ENCODE assay signal across 24 cellular contexts in genomic region chr21:27704567-27705166, GRCh38.
DNase-seq lines count a peak whose midpoint lies in the region; ATAC-seq, FAIRE-seq and TF ChIP-seq lines count a peak whose summit lies in the region.
"Had no signal": no experiment of that assay in that cellular context is flagged by ENCODE, and none has a peak within 500 bp of the region (broad histone marks: within the 10 kb centered on the region; RNA-seq: fewer than 3 reads in every experiment).

No MANE protein-coding gene starts in this region.

- H4K8ac ChIP-seq in IMR-90 (ENCODE audit: low read depth in 2 of 2, low read length in 2 of 2): no peak overlapping the region; a peak in 1 of 4 replicates

- no peak overlapping the region for H3K4me2 ChIP-seq in IMR-90 (ENCODE audit: low read depth, low read length)
- H3K4me2 ChIP-seq in MM.1S (ENCODE audit: low read depth, low read length): no peak overlapping the region
- H3K4me2 ChIP-seq: PC-9 had no signal

- H3K56ac ChIP-seq in IMR-90 (ENCODE audit: extremely low read depth, insufficient read depth, low read length): no peak overlapping the region

- POLR2A ChIA-PET in IMR-90 (lab: Charles Lee; ENCODE audit: unreplicated experiment): no interaction called here

- H3K4me3 ChIP-seq in IMR-90 (ENCODE audit: insufficient read depth, low read depth, low read length) (no peak overlapping the region), kidney (ENCODE audit: low read length in 2 of 2) (no peak overlapping the region), suprapubic skin (no peak overlapping the region), MM.1S (ENCODE audit: low read length) (no peak overlapping the region)
- H3K4me3 ChIP-seq: K562, MG63, PC-9 had no signal

- no peaks in the 10 kb centered on the region for H3K79me1 ChIP-seq in IMR-90 (ENCODE audit: low read depth in 1 of 2, low read length in 2 of 2)

- no peaks in the 10 kb centered on the region for H3K27me3 Mint-ChIP-seq in nephron (ENCODE audit: low read depth)

- no peaks in the 10 kb centered on the region for H3F3A ChIP-seq in MM.1S (ENCODE audit: insufficient read depth, low read length)

- no peaks in the 10 kb centered on the region for H3K4me1 ChIP-seq in IMR-90 (ENCODE audit: control insufficient read depth, insufficient read depth, low read length)
- H3K4me1 ChIP-seq in kidney (ENCODE audit: control insufficient read depth in 1 of 2, insufficient read depth in 1 of 2, low read depth in 1 of 2, low read length in 2 of 2): no peaks in the 10 kb centered on the region
- H3K4me1 ChIP-seq in suprapubic skin: no peaks in the 10 kb centered on the region
- H3K4me1 ChIP-seq in MM.1S (ENCODE audit: low read length): no peaks in the 10 kb centered on the region

- no peak overlapping the region for H3K23ac ChIP-seq in IMR-90 (ENCODE audit: low read depth, low read length)

- CTCF ChIA-PET in IMR-90 (lab: Yijun Ruan, JAX): interaction anchor here (2.0 kb wide), 1 partner anchor 1040 kb away, joined by 11 read pairs; no protein-coding TSS in a partner anchor

- H3K9me1 ChIP-seq in IMR-90 (ENCODE audit: insufficient read depth, low read length): no peaks in the 10 kb centered on the region

- H2BK5ac ChIP-seq in IMR-90 (ENCODE audit: low read depth, low read length, poor library complexity, severe bottlenecking): no peak overlapping the region

- no peak overlapping the region for H3K9ac ChIP-seq in IMR-90 (ENCODE audit: low read depth, low read length)
- no peak overlapping the region for H3K9ac ChIP-seq in kidney (ENCODE audit: low read length in 2 of 2)
- H3K9ac ChIP-seq in MM.1S (ENCODE audit: low read length): no peak overlapping the region

- TF ChIP-seq POLR2A in IMR-90 (IDR thresholded peaks at IDR 0.05; ENCODE audit: low read depth, low read length) (no peak), suprapubic skin (IDR thresholded peaks at IDR 0.05) (no peak)

- H3K9me3 ChIP-seq in IMR-90 (ENCODE audit: control insufficient read depth, insufficient read depth, low read length) (peaks cover 2% of the 10 kb centered on the region; the same call in 1 of the 2 replicates), kidney (ENCODE audit: control insufficient read depth in 1 of 2, low read length in 2 of 2) (no peaks in the 10 kb centered on the region), suprapubic skin (no peaks in the 10 kb centered on the region), MM.1S (replicated peaks; ENCODE audit: insufficient read depth, low read length) (no peaks in the 10 kb centered on the region)

- no peaks in the 10 kb centered on the region for H3K27me3 ChIP-seq in IMR-90 (ENCODE audit: control insufficient read depth, insufficient read depth, low read length)
- H3K27me3 ChIP-seq in suprapubic skin: no peaks in the 10 kb centered on the region
- H3K27me3 ChIP-seq in MM.1S (replicated peaks; ENCODE audit: insufficient read depth, low read length): no peaks in the 10 kb centered on the region
- H3K27me3 ChIP-seq: MG63 had no signal

- no peak for TF ChIP-seq EP300 in suprapubic skin (IDR thresholded peaks at IDR 0.05)

- H3K36me3 Mint-ChIP-seq in nephron (ENCODE audit: low read depth): no peaks in the 10 kb centered on the region
- H3K36me3 Mint-ChIP-seq: CD8-positive, alpha-beta T cell had no signal

- H3K9me3 Mint-ChIP-seq in nephron: peaks cover 21% of the 10 kb centered on the region

- H3K4me3 Mint-ChIP-seq in nephron: no peak overlapping the region
- H3K4me3 Mint-ChIP-seq: CD8-positive, alpha-beta T cell had no signal

- in situ Hi-C loops in IMR-90 (cut with MboI; ENCODE audit: low sequenced_read_pairs): loop anchor here (5.0 to 25.0 kb wide), 6 partner anchors 348 to 1233 kb away; no protein-coding TSS in a partner anchor
- in situ Hi-C loops in GM13976 (cut with MboI; ENCODE audit: low sequenced_read_pairs, unreplicated experiment): loop anchor here (25.0 kb wide), 1 partner anchor 867 kb away; the partner anchor contains the start of gene ADAMTS1

- no peak overlapping the region; the same call in 1 of the 2 replicates for H4K5ac ChIP-seq in IMR-90 (ENCODE audit: low read depth, low read length)

- no peak for ATAC-seq in IMR-90 (ENCODE audit: low read depth)
- ATAC-seq: CD8-positive, alpha-beta T cell; HCT116; K562 had no signal

- H3K79me2 ChIP-seq in MM.1S (ENCODE audit: low read length): no peaks in the 10 kb centered on the region

- H3K27ac ChIP-seq in IMR-90 (ENCODE audit: insufficient read depth, low read length): no peak overlapping the region; the same call in 1 of the 2 replicates
- no peak overlapping the region for H3K27ac ChIP-seq in kidney (ENCODE audit: low read depth in 2 of 2, low read length in 2 of 2)
- peak overlapping the region; percentile 3 for H3K27ac ChIP-seq in suprapubic skin
- H3K27ac ChIP-seq in MM.1S (ENCODE audit: low read length): no peak overlapping the region
- H3K27ac ChIP-seq: PC-9 had no signal

- DNase-seq in IMR-90 (no peak), kidney (peak; percentile 29), suprapubic skin (ENCODE audit: low spot score in 2 of 2) (no peak), GM13976 (ENCODE audit: low spot score) (no peak), pons (ENCODE audit: low spot score) (no peak), MM.1S (no peak)
- no peak for DNase-seq in stimulated activated CD8-positive, alpha-beta memory T cell treated with anti-CD3 and anti-CD28 coated beads, Interleukin-4, amount 100 ng/mL, for 48 hours
- DNase-seq: AML-193; C1 segment of cervical spinal cord; CD8-positive, alpha-beta T cell; MG63; NCI-H1048; NCI-H1436 treated with DMSO at 0.1 percent for 48 hours; NCI-H1930; NCI-H2227 treated with DMSO at 0.1 percent for 48 hours; NCI-H510A; PC-9; RPMI8226; SHP77 had no signal

- no TSS peak for BruUV-seq in IMR-90 (replicated peaks; lab: Mats Ljungman, UMichigan)

- H2BK15ac ChIP-seq in IMR-90 (ENCODE audit: low read depth, low read length): 0 out of 3 replicates have a peak overlapping the region, but pooled peaks have one; percentile 74

- no CpG with 5 or more reads among the region's 8 CpGs for WGBS in IMR-90 (ENCODE audit: extremely low coverage in 2 of 2, insufficient read length in 1 of 2), 2 experiments
- 79% methylated on average over 8 of the region's 8 CpGs for WGBS in suprapubic skin

- no peak for TF ChIP-seq RAD21 in IMR-90 (IDR thresholded peaks at IDR 0.05; ENCODE audit: low read length)

- H2AK9ac ChIP-seq in IMR-90 (replicated peaks; ENCODE audit: low read depth, low read length, poor library complexity): no peak overlapping the region

- no peak overlapping the region; the same call in 1 of the 2 replicates for H3K18ac ChIP-seq in IMR-90 (ENCODE audit: low read depth, low read length)

- H2AK5ac ChIP-seq in IMR-90 (ENCODE audit: low read depth, low read length): no peak overlapping the region

- dilution Hi-C loops in IMR-90 (cut with HindIII; ENCODE audit: low sequenced_read_pairs, unreplicated experiment): no loop called here

- no peaks in the 10 kb centered on the region for H3K9me2 ChIP-seq in MM.1S (replicated peaks; ENCODE audit: insufficient read depth, low read length)

- peak overlapping the region; percentile 9; the same call in 1 of the 2 replicates for H4K91ac ChIP-seq in IMR-90 (ENCODE audit: insufficient read depth, low read depth, low read length)

- H4K20me1 ChIP-seq in IMR-90 (ENCODE audit: insufficient read depth, low read length): no peaks in the 10 kb centered on the region
- H4K20me1 ChIP-seq in MM.1S (ENCODE audit: insufficient read depth, low read length): no peaks in the 10 kb centered on the region

- TF ChIP-seq CTCF in IMR-90 (conservative IDR thresholded peaks at IDR 0.05; ENCODE audit: low read depth, low read length): no peak
- TF ChIP-seq CTCF in kidney (IDR thresholded peaks at IDR 0.05; ENCODE audit: borderline replicate concordance, extremely low read depth, insufficient read depth): no peak
- TF ChIP-seq CTCF in nephron (IDR thresholded peaks at IDR 0.05; ENCODE audit: unreplicated experiment in 3 of 3): no peak
- no peak for TF ChIP-seq CTCF in suprapubic skin (IDR thresholded peaks at IDR 0.05)
- TF ChIP-seq CTCF in GM13976 (IDR thresholded peaks at IDR 0.05; ENCODE audit: borderline replicate concordance, control extremely low read depth, extremely low read depth, insufficient read depth, missing control alignments): no peak
- TF ChIP-seq CTCF in MM.1S (IDR thresholded peaks at IDR 0.05; ENCODE audit: low read length): no peak

- H2AFZ ChIP-seq in IMR-90 (replicated peaks; ENCODE audit: low read length, poor library complexity) (no peak overlapping the region), MM.1S (ENCODE audit: low read length) (no peak overlapping the region)
- H2AFZ ChIP-seq: PC-9 had no signal

- no peak overlapping the region for H3K14ac ChIP-seq in IMR-90 (replicated peaks; ENCODE audit: low read depth, low read length)

- H3K36me3 ChIP-seq in IMR-90 (ENCODE audit: control insufficient read depth, insufficient read depth, low read length) (no peaks in the 10 kb centered on the region), kidney (ENCODE audit: control insufficient read depth in 1 of 2, insufficient read depth in 2 of 2, low read length in 2 of 2) (no peaks in the 10 kb centered on the region), suprapubic skin (no peaks in the 10 kb centered on the region), MM.1S (replicated peaks; ENCODE audit: insufficient read depth, low read length) (no peaks in the 10 kb centered on the region)
- H3K36me3 ChIP-seq: MG63 had no signal

- intact Hi-C loops in IMR-90 (cut with micrococcal nuclease) (loop anchor here (5.0 to 10.0 kb wide), 2 partner anchors 197 to 820 kb away; no protein-coding TSS in a partner anchor), kidney (cut with DNase I) (loop anchor here (5.0 kb wide), 1 partner anchor 852 kb away; no protein-coding TSS in a partner anchor)

- H3K27ac Mint-ChIP-seq in nephron: peak overlapping the region in 2 of 3 experiments; percentile 52 to 66
- H3K27ac Mint-ChIP-seq: CD8-positive, alpha-beta T cell had no signal

- H3K4ac ChIP-seq in IMR-90 (ENCODE audit: low read depth, low read length): no peak overlapping the region

- H2BK20ac ChIP-seq in IMR-90 (ENCODE audit: low read depth, low read length): no peak overlapping the region

- H2BK120ac ChIP-seq in IMR-90 (ENCODE audit: low read depth, low read length): no peak overlapping the region; the same call in 1 of the 2 replicates

- peaks cover 13% of the 10 kb centered on the region for H3K4me1 Mint-ChIP-seq in nephron

- no peak for FAIRE-seq in kidney (lab: Jason Lieb, UNC)
- FAIRE-seq: GM12891, H1, K562 had no signal

TF ChIP-seq in IMR-90, 13 proteins besides CTCF, POLR2A, EP300 and RAD21 (continues in another document):
- TF ChIP-seq MAZ (IDR thresholded peaks at IDR 0.05; ENCODE audit: borderline replicate concordance, low read depth, low read length): no peak
- TF ChIP-seq SMC3 (IDR thresholded peaks at IDR 0.05; ENCODE audit: low read depth, low read length): no peak
- TF ChIP-seq RFX5 (IDR thresholded peaks at IDR 0.05; ENCODE audit: low read depth, low read length): no peak
- TF ChIP-seq MAFK (IDR thresholded peaks at IDR 0.05; ENCODE audit: low read depth, low read length): no peak
- no peak for TF ChIP-seq CEBPB (IDR thresholded peaks at IDR 0.05; ENCODE audit: low read depth, low read length)
- TF ChIP-seq BHLHE40 (IDR thresholded peaks at IDR 0.05; ENCODE audit: low read depth, low read length): no peak
- no peak for TF ChIP-seq NFE2L2 (IDR thresholded peaks at IDR 0.05; ENCODE audit: low read depth, low read length)
- TF ChIP-seq RCOR1 (IDR thresholded peaks at IDR 0.05; ENCODE audit: insufficient replicate concordance, low read length): no peak
